ENCODE assay signal across 1 cellular context in the genomic region with DNA sequence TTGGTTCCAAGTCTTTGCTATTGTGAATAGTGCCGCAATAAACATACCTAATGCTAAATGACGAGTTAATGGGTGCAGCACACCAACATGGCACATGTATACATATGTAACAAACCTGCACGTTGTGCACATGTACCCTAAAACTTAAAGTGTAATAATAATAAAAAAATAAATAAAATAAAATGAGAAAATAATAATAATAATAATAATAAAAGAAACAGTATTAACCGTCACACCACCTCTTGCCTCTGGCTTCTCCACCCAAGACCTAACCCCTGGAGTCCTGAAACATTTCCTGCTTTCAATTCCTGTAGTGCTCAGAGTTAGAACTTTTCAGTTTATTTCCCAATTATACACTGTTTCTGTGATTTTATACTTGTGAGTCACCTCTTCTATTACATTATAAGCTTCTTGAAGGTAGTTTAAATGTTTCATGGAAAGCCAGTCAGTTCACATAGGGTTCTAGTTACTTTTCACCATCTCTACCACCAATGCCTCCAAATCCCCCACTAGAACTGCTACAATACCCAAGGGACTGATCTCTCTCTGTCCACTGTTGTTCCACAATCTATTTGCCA.
TF ChIP-seq lines count a peak whose summit lies in the region.

No MANE protein-coding gene starts in this region.

TF ChIP-seq in IMR-90, 13 proteins besides CTCF, POLR2A, EP300 and RAD21 (continued from another document):
- no peak for TF ChIP-seq RFX5 (IDR thresholded peaks at IDR 0.05; ENCODE audit: low read depth, low read length)
- no peak for TF ChIP-seq FOS (IDR thresholded peaks at IDR 0.05; ENCODE audit: low read depth, low read length)
- TF ChIP-seq MXI1 (IDR thresholded peaks at IDR 0.05; ENCODE audit: borderline replicate concordance, low read depth, low read length): no peak
- TF ChIP-seq MAZ (IDR thresholded peaks at IDR 0.05; ENCODE audit: borderline replicate concordance, low read depth, low read length): no peak
- TF ChIP-seq, protein P1, sequence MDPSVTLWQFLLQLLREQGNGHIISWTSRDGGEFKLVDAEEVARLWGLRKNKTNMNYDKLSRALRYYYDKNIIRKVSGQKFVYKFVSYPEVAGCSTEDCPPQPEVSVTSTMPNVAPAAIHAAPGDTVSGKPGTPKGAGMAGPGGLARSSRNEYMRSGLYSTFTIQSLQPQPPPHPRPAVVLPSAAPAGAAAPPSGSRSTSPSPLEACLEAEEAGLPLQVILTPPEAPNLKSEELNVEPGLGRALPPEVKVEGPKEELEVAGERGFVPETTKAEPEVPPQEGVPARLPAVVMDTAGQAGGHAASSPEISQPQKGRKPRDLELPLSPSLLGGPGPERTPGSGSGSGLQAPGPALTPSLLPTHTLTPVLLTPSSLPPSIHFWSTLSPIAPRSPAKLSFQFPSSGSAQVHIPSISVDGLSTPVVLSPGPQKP (IDR thresholded peaks at IDR 0.05; ENCODE audit: borderline replicate concordance, low read depth, low read length): no peak
- TF ChIP-seq MAFK (IDR thresholded peaks at IDR 0.05; ENCODE audit: low read depth, low read length): no peak
TF ChIP-seq in IMR-90: peak in this region for 0.
